ENCODE assay signal across 21 cellular contexts in genomic region chr20:2088904-2089303, GRCh38. TPM values are rescaled to one million over a fixed set of nuclear protein-coding genes. Genes with fewer than 3 reads are reported as not detected.
DNase-seq lines count a peak whose midpoint lies in the region; ATAC-seq, FAIRE-seq and TF ChIP-seq lines count a peak whose summit lies in the region.
"Had no signal": no experiment of that assay in that cellular context is flagged by ENCODE, and none has a peak within 500 bp of the region (broad histone marks: within the 10 kb centered on the region; RNA-seq: fewer than 3 reads in every experiment).

No MANE protein-coding gene starts in this region.

- no peak for DNase-seq in A549 (ENCODE audit: low read depth in 1 of 2, low spot score in 1 of 2)
- peak; percentile 7 for DNase-seq in NCI-H774 (lab: John Stamatoyannopoulos, UW)
- DNase-seq in fibroblast of peridontal ligament (ENCODE audit: extremely low read depth) = peak; percentile 21
- DNase-seq in DMS114 treated with DMSO at 0.1 percent for 48 hours (lab: John Stamatoyannopoulos, UW; ENCODE audit: unreplicated experiment) = no peak
- DNase-seq in thyroid gland = no peak
- no peak for DNase-seq in activated T-cell treated with anti-CD3 and anti-CD28 coated beads, Interleukin-2, amount 50 U/mL, for 4 hours
- DNase-seq: CD8-positive, alpha-beta memory T cell; Kasumi-1; MG63; NCI-H1048; NCI-H1436 treated with DMSO at 0.1 percent for 48 hours; NCI-H2029; NCI-H524 treated with DMSO at 0.1 percent for 48 hours; PC-3; RPMI8226; T-helper 1 cell had no signal

- no peak overlapping the region for H3K4me3 Mint-ChIP-seq in activated T-cell treated with anti-CD3 and anti-CD28 coated beads, Interleukin-2, amount 50 U/mL, for 4 hours
- H3K4me3 Mint-ChIP-seq: CD8-positive, alpha-beta memory T cell had no signal

- no peaks in the 10 kb centered on the region for H3K36me3 Mint-ChIP-seq in activated T-cell treated with anti-CD3 and anti-CD28 coated beads, Interleukin-2, amount 50 U/mL, for 4 hours (ENCODE audit: insufficient read depth)
- H3K36me3 Mint-ChIP-seq: CD8-positive, alpha-beta memory T cell had no signal

- CTCF ChIA-PET in A549 (lab: Yijun Ruan, JAX) (interaction anchor here (1.2 to 1.9 kb wide), 2 partner anchors 84 to 99 kb away, joined by 3 to 9 read pairs; no protein-coding TSS in a partner anchor), HEK293 (lab: Yijun Ruan, JAX) (interaction anchor here (1.4 kb wide), 2 partner anchors 82 to 84 kb away, joined by 4 to 6 read pairs; no protein-coding TSS in a partner anchor)

- TF ChIP-seq RAD21 in A549 (conservative IDR thresholded peaks at IDR 0.05 in 1 of 2, IDR thresholded peaks at IDR 0.05 in 1 of 2) = no peak

- no peaks in the 10 kb centered on the region for H3K4me1 ChIP-seq in A549
- no peaks in the 10 kb centered on the region for H3K4me1 ChIP-seq in HEK293 (ENCODE audit: control insufficient read depth, insufficient read depth, low read length)
- H3K4me1 ChIP-seq in thyroid gland = no peaks in the 10 kb centered on the region
- H3K4me1 ChIP-seq: BLaER1 had no signal

- peaks cover 52% of the 10 kb centered on the region for H3K27me3 Mint-ChIP-seq in activated T-cell treated with anti-CD3 and anti-CD28 coated beads, Interleukin-2, amount 50 U/mL, for 4 hours (ENCODE audit: low read depth)

- H3K9me3 ChIP-seq in A549 = no peaks in the 10 kb centered on the region
- no peaks in the 10 kb centered on the region for H3K9me3 ChIP-seq in HEK293 (ENCODE audit: control insufficient read depth, insufficient read depth, low read depth, low read length)
- no peaks in the 10 kb centered on the region for H3K9me3 ChIP-seq in thyroid gland
- H3K9me3 ChIP-seq: BLaER1, MG63 had no signal

- POLR2A ChIA-PET in A549 (lab: Yijun Ruan, JAX) = interaction anchor here (1.0 kb wide), 1 partner anchor 14 kb away, joined by 3 read pairs; no protein-coding TSS in a partner anchor
- POLR2A ChIA-PET in HEK293 (lab: Yijun Ruan, JAX) = interaction anchor here (1.3 kb wide), 1 partner anchor 13 kb away, joined by 4 read pairs; no protein-coding TSS in a partner anchor

- H3K36me3 ChIP-seq in HEK293 (ENCODE audit: control insufficient read depth in 2 of 2, insufficient read depth in 1 of 2, low read length in 2 of 2) (no peaks in the 10 kb centered on the region), thyroid gland (no peaks in the 10 kb centered on the region)
- H3K36me3 ChIP-seq: BLaER1, MG63 had no signal

- H3K27ac ChIP-seq in A549 = no peak overlapping the region
- no peak overlapping the region for H3K27ac ChIP-seq in HEK293 (ENCODE audit: extremely low read depth, low read depth, low read length)
- H3K27ac ChIP-seq in thyroid gland = no peak overlapping the region
- H3K27ac ChIP-seq: BLaER1 had no signal

- H3K9me3 Mint-ChIP-seq in activated T-cell treated with anti-CD3 and anti-CD28 coated beads, Interleukin-2, amount 50 U/mL, for 4 hours = no peaks in the 10 kb centered on the region
- H3K9me3 Mint-ChIP-seq: CD8-positive, alpha-beta memory T cell had no signal

- no peak overlapping the region for H3K4me2 ChIP-seq in A549
- H3K4me2 ChIP-seq: BLaER1 had no signal

- intact Hi-C loops in thyroid gland (cut with DNase I) = no loop called here

- peak; percentile 79 for FAIRE-seq in A549 (lab: Jason Lieb, UNC)
- FAIRE-seq: GM12891, HTR-8/SVneo had no signal

- TF ChIP-seq POLR2A in A549 (IDR thresholded peaks at IDR 0.05; ENCODE audit: low read length) = no peak
- TF ChIP-seq POLR2A in thyroid gland (IDR thresholded peaks at IDR 0.05) = no peak

- no peak overlapping the region for H3K4me3 ChIP-seq in A549
- H3K4me3 ChIP-seq in HEK293 (ENCODE audit: low read depth, low read length) = no peak overlapping the region
- no peak overlapping the region for H3K4me3 ChIP-seq in thyroid gland (replicated peaks in 1 of 3)
- H3K4me3 ChIP-seq: BLaER1, MG63 had no signal

- WGBS in A549 (ENCODE audit: missing lambda C conversion rate) = 4% methylated on average over 3 of the region's 3 CpGs
- WGBS in thyroid gland, 2 donors = 26 to 33% methylated on average over 3 of the region's 3 CpGs

- TF ChIP-seq CTCF in A549 (IDR thresholded peaks at IDR 0.05) (no peak), HEK293 (tag by site-specific recombination; IDR thresholded peaks at IDR 0.05) (no peak), thyroid gland (IDR thresholded peaks at IDR 0.05) (no peak)

- no peaks in the 10 kb centered on the region for H3K4me1 Mint-ChIP-seq in activated T-cell treated with anti-CD3 and anti-CD28 coated beads, Interleukin-2, amount 50 U/mL, for 4 hours (ENCODE audit: low read depth)

- no peak for TF ChIP-seq EP300 in A549 (IDR thresholded peaks at IDR 0.05)

- H3K27me3 ChIP-seq in thyroid gland = no peaks in the 10 kb centered on the region
- H3K27me3 ChIP-seq: BLaER1 had no signal

- ATAC-seq in A549 (no peak; a peak in 1 of 6 replicates), GM18868 (IDR thresholded peaks at IDR 0.05; ENCODE audit: unreplicated experiment) (no peak)
- no peak for ATAC-seq in activated T-cell treated with anti-CD3 and anti-CD28 coated beads, Interleukin-2, amount 50 U/mL, for 4 hours
- ATAC-seq: PC-3 had no signal

TF ChIP-seq in A549, 52 proteins besides CTCF, POLR2A, EP300 and RAD21 (continues in another document):
- TF ChIP-seq PHF8 (IDR thresholded peaks at IDR 0.05; ENCODE audit: borderline replicate concordance, low read depth) = no peak
- TF ChIP-seq POLR2AphosphoS2 (conservative IDR thresholded peaks at IDR 0.05; ENCODE audit: low read length) = no peak
- TF ChIP-seq USF2 (IDR thresholded peaks at IDR 0.05) = no peak
- TF ChIP-seq RNF2 (IDR thresholded peaks at IDR 0.05; ENCODE audit: borderline replicate concordance, low read depth) = no peak
- no peak for TF ChIP-seq RARB (CRISPR knock-in tag; IDR thresholded peaks at IDR 0.05)
- no peak for TF ChIP-seq ZC3H11A (IDR thresholded peaks at IDR 0.05)

TF ChIP-seq in HEK293, 187 proteins besides CTCF, POLR2A, EP300 and RAD21:
- TF ChIP-seq ZIC2 (tag by site-specific recombination; IDR thresholded peaks at IDR 0.05) (0 out of 2 replicates have a peak, but pooled peaks have one; percentile 9), ZBTB44 (tag by site-specific recombination; IDR thresholded peaks at IDR 0.05) (no peak), ZNF571 (tag by site-specific recombination; IDR thresholded peaks at IDR 0.05) (no peak)

RNA-seq across cellular contexts. Expression of gene STK35, which starts 12.7 kb away (rescaled TPM):
- polyA plus RNA-seq in A549 (2011; rRNA removed) (9.0 and 11.5 TPM in 2 replicates), A549 (2017; fragmentation: RNase III; extraction: RNeasy Plus Mini Kit Qiagen cat#74134 plus additional on column Dnase treatment) (9.5 to 10.1 TPM (median 10.0 TPM) in 3 replicates)
- 6.3 and 8.9 TPM in 2 replicates for polyA plus RNA-seq in A549 (2012; cell fraction: cytosol; rRNA removed)
- 16.9 and 20.7 TPM in 2 replicates for polyA plus RNA-seq in A549 (2012; cell fraction: nucleus; rRNA removed)
- 20.5 and 22.2 TPM in 2 replicates for polyA minus RNA-seq in A549 (2011; rRNA and poly(A)+ RNA removed)
- total RNA-seq in thyroid gland = 10 to 100 TPM; 15.6 to 20.3 (median 17.9) TPM
- 10 to 100 TPM; 17.5 to 21.1 (median 18.7) TPM for total RNA-seq in activated T-cell treated with anti-CD3 and anti-CD28 coated beads, Interleukin-2, amount 50 U/mL, for 4 hours

Comparison
In these comparisons a context has a peak if more than half of its experiments do, and no peak if none do; other contexts are left out.
1. DNase-seq: peak in NCI-H774 (single experiment) and fibroblast of peridontal ligament (single experiment); none in A549 (0 of 2), DMS114 treated with DMSO at 0.1 percent for 48 hours (single experiment), thyroid gland (0 of 2) and activated T-cell treated with anti-CD3 and anti-CD28 coated beads, Interleukin-2, amount 50 U/mL, for 4 hours (single experiment).